Comparison of ENCODE assay signal across 8 cellular contexts in genomic region chr16:89575247-89576172, GRCh38. TPM values are rescaled to one million over a fixed set of nuclear protein-coding genes. Genes with fewer than 3 reads are reported as not detected.
DNase-seq lines count a peak whose midpoint lies in the region; ATAC-seq and TF ChIP-seq lines count a peak whose summit lies in the region.

TSS of gene CPNE7 (plus strand) at chr16:89575758. CDS start at chr16:89575898, 140 bp downstream.

- H3K36me3 Mint-ChIP-seq in IgD-negative memory B cell (peaks cover 2% of the 10 kb centered on the region), MCF 10A (ENCODE audit: insufficient read depth, unreplicated experiment) (peaks cover 11% of the 10 kb centered on the region)
- H3K36me3 Mint-ChIP-seq in naive thymus-derived CD4-positive, alpha-beta T cell = no peaks in the 10 kb centered on the region

- H3K4me1 Mint-ChIP-seq in IgD-negative memory B cell = peaks cover 8 to 9% (median 8%) of the 10 kb centered on the region in 3 donors
- no peaks in the 10 kb centered on the region for H3K4me1 Mint-ChIP-seq in MCF 10A (ENCODE audit: insufficient read depth, unreplicated experiment)
- H3K4me1 Mint-ChIP-seq in naive thymus-derived CD4-positive, alpha-beta T cell = peaks cover 8 to 29% (median 15%) of the 10 kb centered on the region in 7 donors

- POLR2A ChIA-PET in MCF 10A (lab: Yijun Ruan, JAX) = interaction anchor here (0.7 to 1.2 kb wide), 5 partner anchors 10 to 137 kb away, joined by 3 to 5 read pairs (median 3); no protein-coding TSS in a partner anchor
- POLR2A ChIA-PET in naive thymus-derived CD4-positive, alpha-beta T cell (lab: Charles Lee) = interaction anchor here (0.6 to 1.5 kb wide), 2 partner anchors 9 to 14 kb away, joined by 3 to 4 read pairs; no protein-coding TSS in a partner anchor

- BruUV-seq in MCF 10A (replicated peaks; lab: Mats Ljungman, UMichigan) = no TSS peak

- H3K4me3 ChIP-seq in GM08714 (ENCODE audit: low read length) (peak within 1 kb of the TSS; percentile 69; the same call in 1 of the 2 replicates), right lobe of liver (no peak within 1 kb of the TSS)
- peak within 1 kb of the TSS; percentile 24 for H3K4me3 ChIP-seq in naive thymus-derived CD4-positive, alpha-beta T cell (ENCODE audit: low read length)

- H3K4me3 Mint-ChIP-seq in IgD-negative memory B cell (peak within 1 kb of the TSS in 3 of 4 donors; percentile 66 to 93 (median 83)), MCF 10A (ENCODE audit: unreplicated experiment) (peak within 1 kb of the TSS; percentile 49)
- peak within 1 kb of the TSS in 9 of 10 donors; percentile 34 to 79 (median 64) for H3K4me3 Mint-ChIP-seq in naive thymus-derived CD4-positive, alpha-beta T cell

- intact Hi-C loops in MCF 10A (cut with micrococcal nuclease) (no loop called here), right lobe of liver (cut with DNase I) (no loop called here)
- intact Hi-C loops in naive thymus-derived CD4-positive, alpha-beta T cell (cut with micrococcal nuclease) = no loop called here

- H3K27me3 Mint-ChIP-seq in IgD-negative memory B cell = peaks cover 10% of the 10 kb centered on the region
- no peaks in the 10 kb centered on the region for H3K27me3 Mint-ChIP-seq in MCF 10A (ENCODE audit: insufficient read depth, unreplicated experiment)
- H3K27me3 Mint-ChIP-seq in naive thymus-derived CD4-positive, alpha-beta T cell = peaks cover 3 to 33% (median 12%) of the 10 kb centered on the region in 5 donors

- CTCF ChIA-PET in MCF 10A (lab: Yijun Ruan, JAX) = interaction anchor here (0.5 to 1.1 kb wide), 3 partner anchors 10 to 66 kb away, joined by 3 to 4 read pairs (median 3); no protein-coding TSS in a partner anchor
- CTCF ChIA-PET in naive thymus-derived CD4-positive, alpha-beta T cell (lab: Charles Lee) = no interaction called here

- H3K36me3 ChIP-seq in naive thymus-derived CD4-positive, alpha-beta T cell (ENCODE audit: control insufficient read depth in 2 of 3, insufficient read depth in 3 of 3, low read length in 3 of 3) = no peaks in the 10 kb centered on the region
- H3K36me3 ChIP-seq in right lobe of liver = no peaks in the 10 kb centered on the region

- no peak for TF ChIP-seq POLR2A in right lobe of liver (IDR thresholded peaks at IDR 0.05)

- peaks cover 0 to 17% of the 10 kb centered on the region in 2 donors for H3K4me1 ChIP-seq in naive thymus-derived CD4-positive, alpha-beta T cell (ENCODE audit: control insufficient read depth in 2 of 2, insufficient read depth in 2 of 2, low read length in 2 of 2)
- peaks cover 0 to 10% (median 0%) of the 10 kb centered on the region in 4 donors for H3K4me1 ChIP-seq in right lobe of liver

- no peak for DNase-seq in MCF 10A (ENCODE audit: unreplicated experiment)
- peak in 2 of 9 donors; percentile 16 to 42 for DNase-seq in naive thymus-derived CD4-positive, alpha-beta T cell
- no peak for DNase-seq in right lobe of liver
- DNase-seq in NK-92 treated with Interleukin-12 subunit alpha and Interleukin-12 subunit beta, amount 100 ng/mL, for 24 hours (lab: John Stamatoyannopoulos, UW) = no peak
- DNase-seq in GDM1 (lab: John Stamatoyannopoulos, UW) = no peak

- WGBS in right lobe of liver (ENCODE audit: insufficient coverage, low coverage, low lambda C conversion rate, missing lambda C conversion rate) = no CpG with 5 or more reads among the region's 105 CpGs

- ATAC-seq in naive thymus-derived CD4-positive, alpha-beta T cell = peak; percentile 31
- ATAC-seq in right lobe of liver (no peak), HG03378 (IDR thresholded peaks at IDR 0.05; ENCODE audit: unreplicated experiment) (no peak)

- H3K27ac ChIP-seq in naive thymus-derived CD4-positive, alpha-beta T cell (ENCODE audit: low read depth, low read length) = no peak within 1 kb of the TSS
- no peak within 1 kb of the TSS for H3K27ac ChIP-seq in right lobe of liver

- no peaks in the 10 kb centered on the region for H3K27me3 ChIP-seq in naive thymus-derived CD4-positive, alpha-beta T cell (ENCODE audit: control insufficient read depth in 2 of 2, insufficient read depth in 2 of 2, low read length in 2 of 2)
- no peaks in the 10 kb centered on the region for H3K27me3 ChIP-seq in right lobe of liver

- H3K9me3 ChIP-seq in naive thymus-derived CD4-positive, alpha-beta T cell (ENCODE audit: control insufficient read depth in 2 of 3, low read length in 3 of 3) = no peaks in the 10 kb centered on the region
- H3K9me3 ChIP-seq in right lobe of liver = no peaks in the 10 kb centered on the region

- no peak for TF ChIP-seq CTCF in MCF 10A (IDR thresholded peaks at IDR 0.05; ENCODE audit: unreplicated experiment)
- no peak for TF ChIP-seq CTCF in right lobe of liver (IDR thresholded peaks at IDR 0.05)

- no peaks in the 10 kb centered on the region for H3K9me3 Mint-ChIP-seq in IgD-negative memory B cell
- H3K9me3 Mint-ChIP-seq in MCF 10A (ENCODE audit: unreplicated experiment) = no peaks in the 10 kb centered on the region
- H3K9me3 Mint-ChIP-seq in naive thymus-derived CD4-positive, alpha-beta T cell = peaks cover 0 to 3% (median 0%) of the 10 kb centered on the region in 11 donors

- H3K27ac Mint-ChIP-seq in IgD-negative memory B cell = no peak within 1 kb of the TSS
- no peak within 1 kb of the TSS for H3K27ac Mint-ChIP-seq in MCF 10A (ENCODE audit: low read depth, unreplicated experiment)
- H3K27ac Mint-ChIP-seq in naive thymus-derived CD4-positive, alpha-beta T cell = no peak within 1 kb of the TSS

RNA-seq across cellular contexts. Expression of gene CPNE7, which starts in this region (rescaled TPM):
- polyA plus RNA-seq in IgD-negative memory B cell = not detected
- total RNA-seq in MCF 10A (2022) = 86.8 and 92.4 TPM in 2 replicates
- 1 to 10 TPM in 1 of 5 experiments, under 1 TPM in 1, not detected in 3; 0.39 to 5.2 TPM for total RNA-seq in naive thymus-derived CD4-positive, alpha-beta T cell
- not detected for polyA plus RNA-seq in naive thymus-derived CD4-positive, alpha-beta T cell
- 1 to 10 TPM in 2 of 6 experiments, under 1 TPM in 4; 0.33 to 3.7 (median 0.77) TPM for total RNA-seq in right lobe of liver

Comparison
In these comparisons a context has a peak if more than half of its experiments do, and no peak if none do; other contexts are left out.
1. RNA of gene CPNE7 (total RNA-seq): 86.8 to 92.4 TPM in MCF 10A; 0.33 to 3.7 TPM in right lobe of liver and 0.39 to 5.2 TPM in naive thymus-derived CD4-positive, alpha-beta T cell; every median in the first group is over 10 times any median in the second.
2. H3K4me3 ChIP-seq: peak in GM08714 (single experiment) and naive thymus-derived CD4-positive, alpha-beta T cell (single experiment); none in right lobe of liver (0 of 3).
3. Peak in every context shown above with its lines, with median percentiles within 50 percentile points of each other: H3K4me3 Mint-ChIP-seq.